Comparison of ENCODE assay signal across 13 cellular contexts in the genomic region with DNA sequence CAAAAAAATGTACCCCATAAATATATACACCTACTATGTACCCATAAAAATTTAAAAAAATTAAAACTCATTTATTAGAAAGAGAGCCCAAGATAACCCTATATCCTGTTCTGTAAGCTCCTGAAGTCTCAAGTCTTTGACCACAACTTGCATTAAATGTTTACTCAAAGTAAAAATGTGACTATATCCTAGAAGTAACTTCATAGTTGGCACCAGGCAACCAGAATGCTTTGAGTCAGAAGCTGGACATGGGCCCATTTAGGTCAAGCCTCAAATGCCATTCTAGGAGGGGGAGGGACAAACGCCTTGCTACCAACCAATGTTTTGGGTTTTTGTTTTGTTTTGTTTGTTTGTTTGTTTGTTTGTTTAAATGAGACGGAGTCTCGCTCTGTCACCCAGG. TPM values are rescaled to one million over a fixed set of nuclear protein-coding genes. Genes with fewer than 3 reads are reported as not detected.
DNase-seq lines count a peak whose midpoint lies in the region; ATAC-seq and TF ChIP-seq lines count a peak whose summit lies in the region.
"Had no signal": no experiment of that assay in that cellular context is flagged by ENCODE, and none has a peak within 500 bp of the region (broad histone marks: within the 10 kb centered on the region; RNA-seq: fewer than 3 reads in every experiment).

No MANE protein-coding gene starts in this region.

- POLR2A ChIA-PET in OCI-LY7 (lab: Charles Lee) = interaction anchor here (0.6 kb wide), 2 partner anchors 116 to 514 kb away, joined by 3 read pairs; no protein-coding TSS in a partner anchor
- POLR2A ChIA-PET in GM10248 (lab: Yijun Ruan, JAX) = no interaction called here

- no peaks in the 10 kb centered on the region for H3K79me2 ChIP-seq in OCI-LY7 (ENCODE audit: insufficient read depth, low read depth, low read length)

- peak; percentile 69 for ATAC-seq in body of pancreas
- ATAC-seq: HepG2 had no signal

- no peak overlapping the region for H2AFZ ChIP-seq in OCI-LY7 (ENCODE audit: low read length)

- TF ChIP-seq POLR2A in body of pancreas (IDR thresholded peaks at IDR 0.05) = no peak

- no peaks in the 10 kb centered on the region for H3K27me3 ChIP-seq in body of pancreas
- H3K27me3 ChIP-seq: BE2C had no signal

- WGBS in body of pancreas, 2 donors = 73 to 78% methylated on average over 3 of the region's 3 CpGs

- H3K36me3 ChIP-seq in body of pancreas (replicated peaks in 1 of 2; ENCODE audit: insufficient read depth in 1 of 2, low read depth in 2 of 2) (no peaks in the 10 kb centered on the region), OCI-LY7 (ENCODE audit: insufficient read depth, low read length) (no peaks in the 10 kb centered on the region)
- H3K36me3 ChIP-seq: BE2C had no signal

- H4K20me1 ChIP-seq in OCI-LY7 (ENCODE audit: insufficient read depth, low read length) = no peaks in the 10 kb centered on the region

- H3K9me2 ChIP-seq in OCI-LY7 (ENCODE audit: insufficient read depth, low read length) = no peaks in the 10 kb centered on the region

- H3K9me3 ChIP-seq in body of pancreas (no peaks in the 10 kb centered on the region), OCI-LY7 (ENCODE audit: low read length) (no peaks in the 10 kb centered on the region)
- H3K9me3 ChIP-seq: BE2C had no signal

- no peak overlapping the region for H3K4me2 ChIP-seq in OCI-LY7 (ENCODE audit: low read length)

- H3K4me3 ChIP-seq in AG09309 (ENCODE audit: control insufficient read depth, low read depth, low read length) (no peak overlapping the region), body of pancreas (no peak overlapping the region), OCI-LY7 (ENCODE audit: low read depth, low read length, poor library complexity, severe bottlenecking) (no peak overlapping the region)

- H3K4me1 ChIP-seq in body of pancreas = peaks cover 12% of the 10 kb centered on the region
- no peaks in the 10 kb centered on the region for H3K4me1 ChIP-seq in OCI-LY7 (ENCODE audit: insufficient read depth, low read length, poor library complexity, severe bottlenecking)
- H3K4me1 ChIP-seq: BE2C had no signal

- DNase-seq in AG09309 (ENCODE audit: low read depth) (peak; percentile 17), HT1080 (ENCODE audit: low read depth) (peak; percentile 62), body of pancreas (peak; percentile 46 to 81 (median 65)), kidney tubule cell (ENCODE audit: low spot score) (peak; percentile 76), GDM1 (lab: John Stamatoyannopoulos, UW) (no peak), OCI-LY7 (ENCODE audit: low spot score) (no peak), T-helper 1 cell (no peak), GM10248 (ENCODE audit: extremely low spot score) (no peak)
- DNase-seq: BE2C, NCI-H1417, NCI-H510A treated with DMSO at 0.1 percent for 48 hours, SIG-M5 had no signal

- H3K27ac ChIP-seq in body of pancreas (no peak overlapping the region), OCI-LY7 (ENCODE audit: low read depth, low read length, poor library complexity, severe bottlenecking) (no peak overlapping the region)

- CTCF ChIA-PET in OCI-LY7 (lab: Charles Lee; ENCODE audit: unreplicated experiment) = no interaction called here
- CTCF ChIA-PET in GM10248 (lab: Yijun Ruan, JAX) = interaction anchor here (4.5 kb wide), 1 partner anchor 124 kb away, joined by 13 read pairs; no protein-coding TSS in a partner anchor

- TF ChIP-seq CTCF in AG09309 (IDR thresholded peaks at IDR 0.05; ENCODE audit: control insufficient read depth, insufficient read depth, low read depth, low read length, missing control alignments) (no peak), body of pancreas (IDR thresholded peaks at IDR 0.05) (no peak), OCI-LY7 (conservative IDR thresholded peaks at IDR 0.05; ENCODE audit: low read length) (no peak), GM10248 (IDR thresholded peaks at IDR 0.05; ENCODE audit: control extremely low read depth, extremely low read depth, low read depth, missing control alignments) (no peak)

- intact Hi-C loops in body of pancreas (cut with DNase I) (no loop called here), OCI-LY7 (cut with micrococcal nuclease; ENCODE audit: unreplicated experiment) (no loop called here)

- no TSS peak for BruUV-seq in OCI-LY7 (replicated peaks; lab: Mats Ljungman, UMichigan)

RNA-seq across cellular contexts. Expression of a gene that starts 9.3 kb away (rescaled TPM):
- total RNA-seq in HT1080 (2014; rRNA removed; shearing (Covaris generic)) = 4.1 and 7.5 TPM in 2 replicates
- polyA plus RNA-seq in HT1080 (2015; cell fraction: cytosol; rRNA removed) = 3.8 and 4.3 TPM in 2 replicates
- 14.0 and 18.5 TPM in 2 replicates for polyA plus RNA-seq in HT1080 (2015; cell fraction: nucleus; rRNA removed)
- total RNA-seq in body of pancreas = 100 to 1,000 TPM in 1 of 2 donors, 10 to 100 TPM in 1; 63.8 to 111 TPM
- total RNA-seq in OCI-LY7 (2014; rRNA removed; shearing (Covaris generic)) = 0.03 and 0.22 TPM in 2 replicates
- 0.49 and 1.7 TPM in 2 replicates for total RNA-seq in OCI-LY7 (2022)

Comparison
In these comparisons a context has a peak if more than half of its experiments do, and no peak if none do; other contexts are left out.
1. DNase-seq: peak in AG09309 (single experiment), HT1080 (single experiment), body of pancreas (4 of 4) and kidney tubule cell (single experiment); none in GDM1 (single experiment), OCI-LY7 (single experiment), T-helper 1 cell (0 of 5) and GM10248 (single experiment).